ENCODE assay signal across 8 cellular contexts in genomic region chr7:135253851-135254815, GRCh38.
DNase-seq lines count a peak whose midpoint lies in the region; ATAC-seq and TF ChIP-seq lines count a peak whose summit lies in the region.

No MANE protein-coding gene starts in this region.

- DNase-seq in AG10803 (ENCODE audit: low read depth) = peak; percentile 72
- DNase-seq in astrocyte of the hippocampus (ENCODE audit: low read depth, low spot score) = peak; percentile 79
- DNase-seq in hypothalamus (lab: John Stamatoyannopoulos, UW) = peak in 50 of 51 donors; percentile 9 to 93 (median 72)
- DNase-seq in NCI-H128 (lab: John Stamatoyannopoulos, UW; ENCODE audit: unreplicated experiment) = no peak

- H3K36me3 ChIP-seq in KMS-11 (ENCODE audit: insufficient read depth) = no peaks in the 10 kb centered on the region

- H3K9me3 Mint-ChIP-seq in stimulated activated memory B cell treated with anti-CD40 and anti-IgM and Interleukin-4, amounts not matched to agents 10 μg/mL and 1 μg/mL and 100 μg/mL, for 72 hours = no peaks in the 10 kb centered on the region

- peak overlapping the region; percentile 9 for H3K27ac Mint-ChIP-seq in stimulated activated memory B cell treated with anti-CD40 and anti-IgM and Interleukin-4, amounts not matched to agents 10 μg/mL and 1 μg/mL and 100 μg/mL, for 72 hours

- H3K27me3 Mint-ChIP-seq in stimulated activated memory B cell treated with anti-CD40 and anti-IgM and Interleukin-4, amounts not matched to agents 10 μg/mL and 1 μg/mL and 100 μg/mL, for 72 hours = no peaks in the 10 kb centered on the region

- no peaks in the 10 kb centered on the region for H3K4me1 ChIP-seq in KMS-11 (ENCODE audit: low read depth, poor library complexity, severe bottlenecking)

- no peaks in the 10 kb centered on the region for H3K36me3 Mint-ChIP-seq in stimulated activated memory B cell treated with anti-CD40 and anti-IgM and Interleukin-4, amounts not matched to agents 10 μg/mL and 1 μg/mL and 100 μg/mL, for 72 hours

- H2AFZ ChIP-seq in KMS-11 (ENCODE audit: low read depth) = peak overlapping the region; percentile 22; the same call in 1 of the 2 replicates

- H3K4me1 Mint-ChIP-seq in stimulated activated memory B cell treated with anti-CD40 and anti-IgM and Interleukin-4, amounts not matched to agents 10 μg/mL and 1 μg/mL and 100 μg/mL, for 72 hours = peaks cover 8% of the 10 kb centered on the region

- ATAC-seq in stimulated activated memory B cell treated with anti-CD40 and anti-IgM and Interleukin-4, amounts not matched to agents 10 μg/mL and 1 μg/mL and 100 μg/mL, for 72 hours = no peak
- ATAC-seq in HG03439 (IDR thresholded peaks at IDR 0.05; ENCODE audit: unreplicated experiment) (no peak), HG03135 (IDR thresholded peaks at IDR 0.05; ENCODE audit: unreplicated experiment) (no peak)

- no peaks in the 10 kb centered on the region for H3K27me3 ChIP-seq in KMS-11 (ENCODE audit: insufficient read depth, low read depth)

- no peak overlapping the region for H3K4me3 Mint-ChIP-seq in stimulated activated memory B cell treated with anti-CD40 and anti-IgM and Interleukin-4, amounts not matched to agents 10 μg/mL and 1 μg/mL and 100 μg/mL, for 72 hours

- H3K4me2 ChIP-seq in KMS-11 = no peak overlapping the region

- H3K79me2 ChIP-seq in KMS-11 (ENCODE audit: insufficient read depth, low read depth) = no peaks in the 10 kb centered on the region

- H3K4me3 ChIP-seq in AG10803 (ENCODE audit: low read length) = no peak overlapping the region
- H3K4me3 ChIP-seq in KMS-11 (IDR thresholded peaks at IDR 0.05; ENCODE audit: insufficient read depth, low read depth, low read length) = no peak overlapping the region

- TF ChIP-seq CTCF in AG10803 (conservative IDR thresholded peaks at IDR 0.05; ENCODE audit: low read length) (no peak), KMS-11 (conservative IDR thresholded peaks at IDR 0.05; ENCODE audit: low read depth, low read length) (no peak)

- no peak overlapping the region for H3K27ac ChIP-seq in KMS-11

- H4K20me1 ChIP-seq in KMS-11 (ENCODE audit: insufficient read depth) = no peaks in the 10 kb centered on the region

- no peak overlapping the region for H3K9ac ChIP-seq in KMS-11
